ENCODE assay signal across 11 cellular contexts in the genomic region with DNA sequence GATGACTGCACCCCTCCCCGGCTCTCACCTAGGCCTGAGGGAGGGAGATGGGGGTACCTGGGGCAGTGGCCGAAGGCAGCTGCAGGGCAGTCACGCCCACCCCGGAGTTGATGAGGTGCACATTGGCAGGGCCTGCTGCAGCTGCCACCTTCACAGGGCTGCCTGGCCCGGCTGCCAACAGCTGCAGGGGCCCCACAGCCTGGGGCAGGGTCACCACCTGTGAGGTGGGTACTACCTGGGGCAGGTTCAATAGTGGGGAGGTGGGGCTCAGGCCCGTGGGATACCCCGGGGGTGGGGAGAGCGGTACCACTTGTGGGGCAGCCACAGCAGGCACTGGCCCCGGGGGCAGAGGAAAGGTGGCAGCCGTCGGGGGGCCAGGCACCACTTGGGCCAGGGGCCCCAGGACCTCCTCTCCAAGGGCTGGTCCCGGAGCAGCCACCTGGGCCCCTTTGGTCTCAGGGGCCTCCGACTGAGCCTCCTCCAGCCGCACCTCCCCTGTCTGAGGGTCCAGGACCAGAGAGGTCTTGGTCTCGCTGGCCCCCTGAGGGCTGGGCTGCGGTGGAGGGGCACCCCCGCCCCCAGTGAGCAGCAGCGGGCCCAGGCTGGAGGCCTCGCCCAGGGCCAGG. TPM values are rescaled to one million over a fixed set of nuclear protein-coding genes. Genes with fewer than 3 reads are reported as not detected.
A peak's percentile ranks its signal among the peaks of the same experiment; 100 is the strongest.
DNase-seq lines count a peak whose midpoint lies in the region; ATAC-seq and TF ChIP-seq lines count a peak whose summit lies in the region.
"Had no signal": no experiment of that assay in that cellular context is flagged by ENCODE, and none has a peak within 500 bp of the region (broad histone marks: within the 10 kb centered on the region; RNA-seq: fewer than 3 reads in every experiment).

No MANE protein-coding gene starts in this region.

- TF ChIP-seq EP300 in ovary (IDR thresholded peaks at IDR 0.05): no peak

- no peaks in the 10 kb centered on the region for H3K36me3 Mint-ChIP-seq in activated T-cell treated with anti-CD3 and anti-CD28 coated beads, Interleukin-2, amount 50 U/mL, for 24 hours (ENCODE audit: low read depth)
- H3K36me3 Mint-ChIP-seq: natural killer cell had no signal

- H3K27me3 ChIP-seq in ACC112 (ENCODE audit: insufficient read depth, low read length): no peaks in the 10 kb centered on the region
- no peaks in the 10 kb centered on the region for H3K27me3 ChIP-seq in ovary

- no peak overlapping the region for H3K4me3 Mint-ChIP-seq in activated T-cell treated with anti-CD3 and anti-CD28 coated beads, Interleukin-2, amount 50 U/mL, for 24 hours

- H3K36me3 ChIP-seq in ACC112 (ENCODE audit: insufficient read depth, low read length) (no peaks in the 10 kb centered on the region), ovary (no peaks in the 10 kb centered on the region)

- intact Hi-C loops in ovary (cut with DNase I): loop anchor here (2.0 to 10.0 kb wide), 4 partner anchors 36 to 74 kb away; a partner anchor contains a TSS

- no peak overlapping the region for H3K27ac Mint-ChIP-seq in activated T-cell treated with anti-CD3 and anti-CD28 coated beads, Interleukin-2, amount 50 U/mL, for 24 hours
- H3K27ac Mint-ChIP-seq: CD4-positive, alpha-beta T cell; effector memory CD8-positive, alpha-beta T cell; natural killer cell had no signal

- TF ChIP-seq CTCF in WI38 (IDR thresholded peaks at IDR 0.05; ENCODE audit: low read depth, low read length) (no peak), fibroblast of the aortic adventitia (IDR thresholded peaks at IDR 0.05; ENCODE audit: insufficient read depth, low read length) (no peak), ovary (IDR thresholded peaks at IDR 0.05) (no peak)

- DNase-seq in fibroblast of the aortic adventitia (ENCODE audit: low read depth) (no peak), ovary (peak; percentile 42 to 64 (median 60)), inferior parietal cortex (ENCODE audit: extremely low spot score) (no peak), iPS-NIHi11 (ENCODE audit: low spot score) (no peak)
- DNase-seq in activated T-cell treated with anti-CD3 and anti-CD28 coated beads, Interleukin-2, amount 50 U/mL, for 24 hours: no peak
- DNase-seq: CD4-positive, alpha-beta T cell; effector memory CD8-positive, alpha-beta T cell; natural killer cell had no signal

- H3K4me1 Mint-ChIP-seq in activated T-cell treated with anti-CD3 and anti-CD28 coated beads, Interleukin-2, amount 50 U/mL, for 24 hours (ENCODE audit: low read depth): peaks cover 19% of the 10 kb centered on the region

- H3K79me2 ChIP-seq in ACC112 (ENCODE audit: control insufficient read depth, insufficient read depth, low read length, unreplicated experiment): peaks cover 7% of the 10 kb centered on the region

- H2AFZ ChIP-seq in ACC112 (ENCODE audit: low read length, unreplicated experiment): no peak overlapping the region

- ATAC-seq in HG02678 (IDR thresholded peaks at IDR 0.05; ENCODE audit: unreplicated experiment): no peak
- ATAC-seq: effector memory CD8-positive, alpha-beta T cell; natural killer cell had no signal

- H3K4me1 ChIP-seq in ACC112 (ENCODE audit: control insufficient read depth, insufficient read depth, low read length, unreplicated experiment) (no peaks in the 10 kb centered on the region), ovary (ENCODE audit: insufficient read depth) (peaks cover 27% of the 10 kb centered on the region)

- H3K4me3 ChIP-seq in ACC112 (ENCODE audit: low read depth, low read length): peak overlapping the region; percentile 88
- peak overlapping the region; percentile 71 for H3K4me3 ChIP-seq in WI38 (ENCODE audit: low read depth, low read length)
- H3K4me3 ChIP-seq in fibroblast of the aortic adventitia (ENCODE audit: low read depth, low read length): peak overlapping the region; percentile 82
- peak overlapping the region; percentile 91 for H3K4me3 ChIP-seq in ovary

- H3K27ac ChIP-seq in ACC112 (ENCODE audit: low read depth, low read length) (peak overlapping the region; percentile 87), ovary (peak overlapping the region; percentile 94 to 96)

- no peaks in the 10 kb centered on the region for H3K9me3 Mint-ChIP-seq in activated T-cell treated with anti-CD3 and anti-CD28 coated beads, Interleukin-2, amount 50 U/mL, for 24 hours
- H3K9me3 Mint-ChIP-seq: CD4-positive, alpha-beta T cell; effector memory CD8-positive, alpha-beta T cell; natural killer cell had no signal

- 25 to 38% (median 29%) methylated on average over 13 to 19 of the region's 19 CpGs for WGBS in ovary, 3 donors

- H3K27me3 Mint-ChIP-seq in activated T-cell treated with anti-CD3 and anti-CD28 coated beads, Interleukin-2, amount 50 U/mL, for 24 hours: peaks cover 36% of the 10 kb centered on the region

- H3K9me3 ChIP-seq in ovary: no peaks in the 10 kb centered on the region

- no peak for TF ChIP-seq POLR2A in ovary (IDR thresholded peaks at IDR 0.05)

RNA-seq across cellular contexts. Expression of a gene that starts 2.6 kb away (rescaled TPM):
- total RNA-seq in fibroblast of the aortic adventitia (ENCODE audit: low replicate concordance) (9.5 and 16.4 TPM in 2 replicates), ovary (10 to 100 TPM; 21.0 to 64.4 (median 44.4) TPM)
- polyA plus RNA-seq in ovary: 10 to 100 TPM in 1 of 2 donors, 1 to 10 TPM in 1; 5.4 to 43.5 TPM

RNA-seq across cellular contexts. Expression of a gene that starts 15.9 kb away (rescaled TPM):
- total RNA-seq in fibroblast of the aortic adventitia (ENCODE audit: low replicate concordance) (46.5 and 85.2 TPM in 2 replicates), ovary (100 to 1,000 TPM in 2 of 7 donors, 10 to 100 TPM in 5; 21.0 to 105 (median 62.5) TPM)
- polyA plus RNA-seq in ovary: 10 to 100 TPM; 24.3 to 56.7 TPM

RNA-seq across cellular contexts. Expression of a gene that starts 26.2 kb away (rescaled TPM):
- total RNA-seq in fibroblast of the aortic adventitia (ENCODE audit: low replicate concordance): 28.6 and 41.4 TPM in 2 replicates
- 10 to 100 TPM; 28.4 to 85.4 (median 61.1) TPM for total RNA-seq in ovary
- polyA plus RNA-seq in ovary: 10 to 100 TPM; 11.4 to 33.9 TPM

RNA-seq across cellular contexts. Expression of a gene that starts 33.2 kb away (rescaled TPM):
- total RNA-seq in fibroblast of the aortic adventitia (ENCODE audit: low replicate concordance): not detected in 2 replicates
- total RNA-seq in ovary: not detected
- polyA plus RNA-seq in ovary: not detected
- total RNA-seq: CD4-positive, alpha-beta T cell; natural killer cell had no signal

RNA-seq across cellular contexts. Expression of a gene that starts 35.7 kb away (rescaled TPM):
- total RNA-seq in fibroblast of the aortic adventitia (ENCODE audit: low replicate concordance): 6.6 and 6.8 TPM in 2 replicates
- 10 to 100 TPM; 13.4 to 32.5 (median 22.4) TPM for total RNA-seq in ovary
- 10 to 100 TPM in 1 of 2 donors, 1 to 10 TPM in 1; 6.7 to 13.9 TPM for polyA plus RNA-seq in ovary

Comparison
In these comparisons a context has a peak if more than half of its experiments do, and no peak if none do; other contexts are left out.
1. DNase-seq: peak in ovary (5 of 5); none in fibroblast of the aortic adventitia (single experiment), activated T-cell treated with anti-CD3 and anti-CD28 coated beads, Interleukin-2, amount 50 U/mL, for 24 hours (single experiment), inferior parietal cortex (single experiment) and iPS-NIHi11 (single experiment).
2. Peak in every context shown above with its lines, with median percentiles within 50 percentile points of each other: H3K4me3 ChIP-seq.